ENCODE assay signal across 27 cellular contexts in the genomic region with DNA sequence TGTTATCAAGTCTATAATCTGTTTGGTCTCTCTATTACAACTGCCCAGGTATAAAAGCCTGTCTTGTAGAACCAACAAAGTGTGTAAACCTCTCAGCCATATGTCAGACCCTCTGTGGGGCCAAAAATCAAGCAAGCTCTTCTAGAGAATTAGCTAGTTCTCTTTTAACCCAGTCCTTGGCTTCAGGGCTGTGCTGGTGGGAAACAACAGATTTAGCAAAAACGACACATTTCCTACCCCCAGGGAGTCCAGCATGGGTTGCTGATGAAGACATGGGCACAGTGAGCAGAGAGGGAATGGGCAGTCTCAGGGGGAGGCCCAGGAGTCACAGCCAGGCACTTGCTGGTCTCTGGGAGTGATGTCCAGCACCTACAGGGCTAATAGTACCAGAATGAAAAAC.
"Had no signal": no experiment of that assay in that cellular context is flagged by ENCODE, and none has a peak within 500 bp of the region (broad histone marks: within the 10 kb centered on the region; RNA-seq: fewer than 3 reads in every experiment).

No MANE protein-coding gene starts in this region.

- ATAC-seq: activated T-cell treated with anti-CD3 and anti-CD28 coated beads, Interleukin-2, amount 50 U/mL, for 72 hours; activated T-helper 17 cell treated with anti-CD3 and anti-CD28 coated beads, Interleukin-2, amount 50 U/mL, for 72 hours; Panc1; WTC11 had no signal

- H3K27ac ChIP-seq: ascending aorta, cardiac muscle cell, KMS-11, SJCRH30, SK-N-MC had no signal

- H3K4me1 ChIP-seq: ascending aorta had no signal

- H3K36me3 ChIP-seq: ascending aorta, cardiac muscle cell, SJCRH30 had no signal

- H3K9me3 ChIP-seq: ascending aorta, SJCRH30 had no signal

- H3K4me3 ChIP-seq: ascending aorta, cardiac muscle cell, SJCRH30, SK-N-MC had no signal

- DNase-seq: activated CD4-positive, alpha-beta memory T cell treated with anti-CD3 and anti-CD28 coated beads for 36 hours; activated CD4-positive, alpha-beta T cell treated with anti-CD3 and anti-CD28 coated beads for 4 hours; activated CD4-positive, alpha-beta T cell treated with anti-CD3 and anti-CD28 coated beads, Interleukin-2, amount 50 U/mL, for 1 hour; activated CD4-positive, CD25-positive, alpha-beta regulatory T cell treated with anti-CD3 and anti-CD28 coated beads, Interleukin-2, amount 50 U/mL, for 72 hours; activated CD8-positive, alpha-beta memory T cell treated with anti-CD3 and anti-CD28 coated beads, Interleukin-2, amount 50 U/mL, for 48 hours; activated effector memory CD4-positive, alpha-beta T cell treated with anti-CD3 and anti-CD28 coated beads, Interleukin-2, amount 50 U/mL, for 16 hours; activated naive CD4-positive, alpha-beta T cell; activated naive CD8-positive, alpha-beta T cell treated with anti-CD3 and anti-CD28 coated beads, Interleukin-2, amount 10 ng/mL, durations not matched to agents 7 days and 5 days; activated T-cell treated with anti-CD3 and anti-CD28 coated beads, Interleukin-2, amount 50 U/mL, for 72 hours; MM.1S; MV-4-11; NCI-H1092; NCI-H1436 treated with DMSO at 0.1 percent for 48 hours; NCI-H1694 treated with DMSO at 0.1 percent for 48 hours; NCI-H2029; NCI-H345; NCI-H526 treated with DMSO at 0.1 percent for 48 hours; NCI-H774; SHP77; SJCRH30 had no signal

- H3K27me3 ChIP-seq: ascending aorta, cardiac muscle cell, SJCRH30 had no signal
